In genomic region chr17:58337600-58338453, GRCh38 we compare ENCODE assay signal across 9 cellular contexts. TPM values are rescaled to one million over a fixed set of nuclear protein-coding genes. Genes with fewer than 3 reads are reported as not detected.
DNase-seq lines count a peak whose midpoint lies in the region; ATAC-seq and TF ChIP-seq lines count a peak whose summit lies in the region.
"Had no signal": no experiment of that assay in that cellular context is flagged by ENCODE, and none has a peak within 500 bp of the region (broad histone marks: within the 10 kb centered on the region; RNA-seq: fewer than 3 reads in every experiment).

No MANE protein-coding gene starts in this region.

- H3K9ac ChIP-seq in SK-N-SH = no peak overlapping the region

- H3K36me3 Mint-ChIP-seq in T-cell = peaks cover 7% of the 10 kb centered on the region

- no peaks in the 10 kb centered on the region for H3K9me2 ChIP-seq in SK-N-SH

- no peak for TF ChIP-seq EP300 in SK-N-SH (IDR thresholded peaks at IDR 0.05; ENCODE audit: borderline replicate concordance in 1 of 2, low read depth in 1 of 2, low read length in 1 of 2)

- peak overlapping the region; percentile 99 to 100 (median 100) for H3K4me3 Mint-ChIP-seq in T-cell

- peak; percentile 10; the same call in 2 of the 3 replicates for ATAC-seq in SK-N-SH treated with all-trans-retinoic acid at 6 μM for 48 hours
- ATAC-seq in HG03175 (IDR thresholded peaks at IDR 0.05; ENCODE audit: unreplicated experiment) = peak; percentile 70
- peak; percentile 64 to 78 (median 68) for ATAC-seq in T-cell (replicated peaks in 1 of 4)

- H3K9me3 ChIP-seq in SK-N-SH (no peaks in the 10 kb centered on the region), adrenal gland (replicated peaks in 1 of 3) (no peaks in the 10 kb centered on the region)
- H3K9me3 ChIP-seq: A549 had no signal

- H4K20me1 ChIP-seq in SK-N-SH (ENCODE audit: insufficient read depth) = no peaks in the 10 kb centered on the region

- TF ChIP-seq RAD21 in SK-N-SH (IDR thresholded peaks at IDR 0.05; ENCODE audit: low read length) = no peak

- TF ChIP-seq POLR2A in adrenal gland (IDR thresholded peaks at IDR 0.05) = peak in 1 of 2 donors; percentile 57

- H3K4me1 Mint-ChIP-seq in T-cell = peaks cover 81 to 94% (median 90%) of the 10 kb centered on the region in 3 donors

- WGBS in SK-N-SH (ENCODE audit: low lambda C conversion rate) = 60% methylated on average over 23 of the region's 23 CpGs
- 27 to 37% (median 31%) methylated on average over 19 to 23 of the region's 23 CpGs for WGBS in adrenal gland, 4 donors

- H3K4me1 ChIP-seq in SK-N-SH (ENCODE audit: control insufficient read depth in 1 of 2, insufficient read depth in 2 of 2, low read depth in 1 of 2, low read length in 1 of 2) = peaks cover 0 to 34% of the 10 kb centered on the region in 2 experiments; a peak in 1 of 4 replicates
- peaks cover 43 to 45% of the 10 kb centered on the region in 2 donors for H3K4me1 ChIP-seq in adrenal gland (replicated peaks in 1 of 2)

- TF ChIP-seq CTCF in SK-N-SH (IDR thresholded peaks at IDR 0.05) = no peak
- peak in 2 of 6 experiments; percentile 6 to 23 for TF ChIP-seq CTCF in adrenal gland (IDR thresholded peaks at IDR 0.05)

- H3K36me3 ChIP-seq in SK-N-SH (replicated peaks in 1 of 2; ENCODE audit: control insufficient read depth in 1 of 2, insufficient read depth in 2 of 2, low read length in 1 of 2) (no peaks in the 10 kb centered on the region), adrenal gland (replicated peaks in 1 of 2) (no peaks in the 10 kb centered on the region)

- no peak overlapping the region for H3K4me3 ChIP-seq in SK-N-SH (ENCODE audit: low read depth in 2 of 2, low read length in 1 of 2)
- H3K4me3 ChIP-seq in adrenal gland = peak overlapping the region in 1 of 4 donors; percentile 26
- H3K4me3 ChIP-seq: A549 had no signal

- H3K27me3 Mint-ChIP-seq in T-cell = no peaks in the 10 kb centered on the region

- H3K9me3 Mint-ChIP-seq in T-cell = no peaks in the 10 kb centered on the region

- peak overlapping the region; percentile 98 to 99 for H3K27ac Mint-ChIP-seq in T-cell

- no peaks in the 10 kb centered on the region for H3F3A ChIP-seq in SK-N-SH (replicated peaks; ENCODE audit: insufficient read depth)

- POLR2A ChIA-PET in SK-N-SH (lab: Yijun Ruan, JAX) (interaction anchor here (4.1 kb wide), 1 partner anchor 14 kb away, joined by 21 read pairs; the partner anchor contains the start of gene SUPT4H1), T-cell (lab: Charles Lee) (interaction anchor here (0.5 to 3.1 kb wide), 8 partner anchors 8 to 294 kb away, joined by 3 to 20 read pairs (median 4); partner anchors contain the start of genes HSF5 (in 1 of the 2) and SUPT4H1 (in 1 of the 2))

- no peak overlapping the region for H2AFZ ChIP-seq in SK-N-SH (ENCODE audit: low read depth)

- DNase-seq in SK-N-SH (no peak), T-cell (peak; percentile 78 to 93 (median 88)), adrenal gland (peak; percentile 78 to 95 (median 91)), iPS-NIHi11 (ENCODE audit: low spot score) (peak; percentile 91), NCI-H2107 treated with DMSO at 0.1 percent for 48 hours (lab: John Stamatoyannopoulos, UW; ENCODE audit: unreplicated experiment) (no peak)
- peak; percentile 97 for DNase-seq in stimulated activated CD4-positive, alpha-beta T cell treated with anti-CD3 and anti-CD28 coated beads, Interleukin-15, amount 100 ng/mL, for 24 hours

- no peaks in the 10 kb centered on the region for H3K79me2 ChIP-seq in SK-N-SH (ENCODE audit: insufficient read depth)

- CTCF ChIA-PET in SK-N-SH (lab: Yijun Ruan, JAX) = interaction anchor here (0.6 to 2.7 kb wide), 4 partner anchors 21 to 79 kb away, joined by 3 to 14 read pairs (median 6); partner anchors contain the start of gene RNF43
- CTCF ChIA-PET in T-cell (lab: Charles Lee) = interaction anchor here (0.8 to 4.6 kb wide), 9 partner anchors 7 to 150 kb away, joined by 3 to 34 read pairs (median 6); partner anchors contain the start of genes RNF43 (in 2 of the 2), HSF5 (in 1 of the 2) and SUPT4H1 (in 1 of the 2)

- H3K27ac ChIP-seq in SK-N-SH (ENCODE audit: low read depth in 2 of 2, low read length in 1 of 2) (no peak overlapping the region), adrenal gland (peak overlapping the region; percentile 72 to 96 (median 82))

- intact Hi-C loops in adrenal gland (cut with DNase I) = no loop called here

- no peaks in the 10 kb centered on the region for H3K27me3 ChIP-seq in SK-N-SH (ENCODE audit: insufficient read depth)
- no peaks in the 10 kb centered on the region for H3K27me3 ChIP-seq in adrenal gland

- no peak overlapping the region for H3K4me2 ChIP-seq in SK-N-SH
- H3K4me2 ChIP-seq: A549 had no signal

TF ChIP-seq in SK-N-SH treated with all-trans-retinoic acid at 6 μM for 48 hours, 23 proteins besides CTCF, POLR2A, EP300 and RAD21:
- TF ChIP-seq GLIS3 (CRISPR knock-in tag; IDR thresholded peaks at IDR 0.05) (no peak), TOX (CRISPR knock-in tag; IDR thresholded peaks at IDR 0.05; ENCODE audit: borderline replicate concordance) (no peak), CSDC2 (CRISPR knock-in tag; IDR thresholded peaks at IDR 0.05) (no peak), ZC3H10 (CRISPR knock-in tag; IDR thresholded peaks at IDR 0.05) (no peak), ZNF70 (CRISPR knock-in tag; IDR thresholded peaks at IDR 0.05) (no peak), PPARA (CRISPR knock-in tag; IDR thresholded peaks at IDR 0.05; ENCODE audit: borderline replicate concordance) (no peak), SNAI2 (CRISPR knock-in tag; IDR thresholded peaks at IDR 0.05) (no peak)
- TF ChIP-seq, protein P1, sequence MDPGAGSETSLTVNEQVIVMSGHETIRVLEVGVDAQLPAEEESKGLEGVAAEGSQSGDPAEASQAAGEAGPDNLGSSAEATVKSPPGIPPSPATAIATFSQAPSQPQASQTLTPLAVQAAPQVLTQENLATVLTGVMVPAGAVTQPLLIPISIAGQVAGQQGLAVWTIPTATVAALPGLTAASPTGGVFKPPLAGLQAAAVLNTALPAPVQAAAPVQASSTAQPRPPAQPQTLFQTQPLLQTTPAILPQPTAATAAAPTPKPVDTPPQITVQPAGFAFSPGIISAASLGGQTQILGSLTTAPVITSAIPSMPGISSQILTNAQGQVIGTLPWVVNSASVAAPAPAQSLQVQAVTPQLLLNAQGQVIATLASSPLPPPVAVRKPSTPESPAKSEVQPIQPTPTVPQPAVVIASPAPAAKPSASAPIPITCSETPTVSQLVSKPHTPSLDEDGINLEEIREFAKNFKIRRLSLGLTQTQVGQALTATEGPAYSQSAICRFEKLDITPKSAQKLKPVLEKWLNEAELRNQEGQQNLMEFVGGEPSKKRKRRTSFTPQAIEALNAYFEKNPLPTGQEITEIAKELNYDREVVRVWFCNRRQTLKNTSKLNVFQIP (CRISPR knock-in tag; IDR thresholded peaks at IDR 0.05; ENCODE audit: borderline replicate concordance, low read depth) = no peak

TF ChIP-seq in SK-N-SH, 30 proteins besides CTCF, POLR2A, EP300 and RAD21 (continues in another document):
- TF ChIP-seq, protein P2, sequence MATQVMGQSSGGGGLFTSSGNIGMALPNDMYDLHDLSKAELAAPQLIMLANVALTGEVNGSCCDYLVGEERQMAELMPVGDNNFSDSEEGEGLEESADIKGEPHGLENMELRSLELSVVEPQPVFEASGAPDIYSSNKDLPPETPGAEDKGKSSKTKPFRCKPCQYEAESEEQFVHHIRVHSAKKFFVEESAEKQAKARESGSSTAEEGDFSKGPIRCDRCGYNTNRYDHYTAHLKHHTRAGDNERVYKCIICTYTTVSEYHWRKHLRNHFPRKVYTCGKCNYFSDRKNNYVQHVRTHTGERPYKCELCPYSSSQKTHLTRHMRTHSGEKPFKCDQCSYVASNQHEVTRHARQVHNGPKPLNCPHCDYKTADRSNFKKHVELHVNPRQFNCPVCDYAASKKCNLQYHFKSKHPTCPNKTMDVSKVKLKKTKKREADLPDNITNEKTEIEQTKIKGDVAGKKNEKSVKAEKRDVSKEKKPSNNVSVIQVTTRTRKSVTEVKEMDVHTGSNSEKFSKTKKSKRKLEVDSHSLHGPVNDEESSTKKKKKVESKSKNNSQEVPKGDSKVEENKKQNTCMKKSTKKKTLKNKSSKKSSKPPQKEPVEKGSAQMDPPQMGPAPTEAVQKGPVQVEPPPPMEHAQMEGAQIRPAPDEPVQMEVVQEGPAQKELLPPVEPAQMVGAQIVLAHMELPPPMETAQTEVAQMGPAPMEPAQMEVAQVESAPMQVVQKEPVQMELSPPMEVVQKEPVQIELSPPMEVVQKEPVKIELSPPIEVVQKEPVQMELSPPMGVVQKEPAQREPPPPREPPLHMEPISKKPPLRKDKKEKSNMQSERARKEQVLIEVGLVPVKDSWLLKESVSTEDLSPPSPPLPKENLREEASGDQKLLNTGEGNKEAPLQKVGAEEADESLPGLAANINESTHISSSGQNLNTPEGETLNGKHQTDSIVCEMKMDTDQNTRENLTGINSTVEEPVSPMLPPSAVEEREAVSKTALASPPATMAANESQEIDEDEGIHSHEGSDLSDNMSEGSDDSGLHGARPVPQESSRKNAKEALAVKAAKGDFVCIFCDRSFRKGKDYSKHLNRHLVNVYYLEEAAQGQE (IDR thresholded peaks at IDR 0.05; ENCODE audit: low read depth, low read length) = no peak
- TF ChIP-seq TCF12 (IDR thresholded peaks at IDR 0.05) = no peak

RNA-seq across cellular contexts. Expression of gene TSPOAP1, which starts 9.2 kb away (rescaled TPM):
- polyA plus RNA-seq in SK-N-SH (2012; rRNA removed) (0.79 and 1.9 TPM in 2 replicates), adrenal gland (100 to 1,000 TPM in 1 of 3 donors, 10 to 100 TPM in 1, 1 to 10 TPM in 1; 4.7 to 140 (median 96.6) TPM)
- polyA plus RNA-seq in SK-N-SH (2012; cell fraction: cytosol; rRNA removed) = 0.28 and 0.97 TPM in 2 replicates
- polyA plus RNA-seq in SK-N-SH (2012; cell fraction: nucleus; rRNA removed) = 4.8 and 8.3 TPM in 2 replicates
- total RNA-seq in T-cell (10 to 100 TPM; 15.6 to 62.7 (median 19.9) TPM), adrenal gland (10 to 100 TPM in 7 of 8 donors, 1 to 10 TPM in 1; 7.1 to 57.8 (median 22.3) TPM)
- polyA plus RNA-seq: A549 had no signal

RNA-seq across cellular contexts. Expression of gene SUPT4H1, which starts 14.2 kb away (rescaled TPM):
- 165 and 205 TPM in 2 replicates for polyA plus RNA-seq in SK-N-SH (2012; rRNA removed)
- 216 and 229 TPM in 2 replicates for polyA plus RNA-seq in SK-N-SH (2012; cell fraction: cytosol; rRNA removed)
- polyA plus RNA-seq in SK-N-SH (2012; cell fraction: nucleus; rRNA removed) = 54.9 and 92.8 TPM in 2 replicates
- total RNA-seq in T-cell = 10 to 100 TPM; 40.5 to 77.3 (median 63.2) TPM
- 100 to 1,000 TPM in 2 of 8 donors, 10 to 100 TPM in 6; 65.5 to 118 (median 90.3) TPM for total RNA-seq in adrenal gland
- polyA plus RNA-seq in adrenal gland = 100 to 1,000 TPM in 1 of 3 donors, 10 to 100 TPM in 2; 58.6 to 178 (median 60.8) TPM

RNA-seq across cellular contexts. Expression of gene MPO, which starts 57.1 kb away (rescaled TPM):
- not detected in 2 replicates for polyA plus RNA-seq in SK-N-SH (2012; rRNA removed)
- polyA plus RNA-seq in SK-N-SH (2012; cell fraction: cytosol; rRNA removed) = not detected in 2 replicates
- not detected in 2 replicates for polyA plus RNA-seq in SK-N-SH (2012; cell fraction: nucleus; rRNA removed)
- 1 to 10 TPM in 4 of 5 donors, under 1 TPM in 1; 0.32 to 1.9 (median 1.1) TPM for total RNA-seq in T-cell
- total RNA-seq in adrenal gland = under 1 TPM in 6 of 8 donors, not detected in 2; 0.19 to 0.79 (median 0.38) TPM
- under 1 TPM in 2 of 3 donors, not detected in 1; 0.13 to 0.24 TPM for polyA plus RNA-seq in adrenal gland
- polyA plus RNA-seq: A549 had no signal

Comparison
In these comparisons a context has a peak if more than half of its experiments do, and no peak if none do; other contexts are left out.
1. ATAC-seq: peak in every context shown above with its lines; median percentile 70 in HG03175; 68 in T-cell; 10 in SK-N-SH treated with all-trans-retinoic acid at 6 μM for 48 hours.
2. DNase-seq: peak in T-cell (34 of 34), adrenal gland (7 of 7), iPS-NIHi11 (single experiment) and stimulated activated CD4-positive, alpha-beta T cell treated with anti-CD3 and anti-CD28 coated beads, Interleukin-15, amount 100 ng/mL, for 24 hours (single experiment); none in SK-N-SH (single experiment) and NCI-H2107 treated with DMSO at 0.1 percent for 48 hours (single experiment).
3. H3K27ac ChIP-seq: peak in adrenal gland (5 of 5); none in SK-N-SH (0 of 2).